In the genomic region with DNA sequence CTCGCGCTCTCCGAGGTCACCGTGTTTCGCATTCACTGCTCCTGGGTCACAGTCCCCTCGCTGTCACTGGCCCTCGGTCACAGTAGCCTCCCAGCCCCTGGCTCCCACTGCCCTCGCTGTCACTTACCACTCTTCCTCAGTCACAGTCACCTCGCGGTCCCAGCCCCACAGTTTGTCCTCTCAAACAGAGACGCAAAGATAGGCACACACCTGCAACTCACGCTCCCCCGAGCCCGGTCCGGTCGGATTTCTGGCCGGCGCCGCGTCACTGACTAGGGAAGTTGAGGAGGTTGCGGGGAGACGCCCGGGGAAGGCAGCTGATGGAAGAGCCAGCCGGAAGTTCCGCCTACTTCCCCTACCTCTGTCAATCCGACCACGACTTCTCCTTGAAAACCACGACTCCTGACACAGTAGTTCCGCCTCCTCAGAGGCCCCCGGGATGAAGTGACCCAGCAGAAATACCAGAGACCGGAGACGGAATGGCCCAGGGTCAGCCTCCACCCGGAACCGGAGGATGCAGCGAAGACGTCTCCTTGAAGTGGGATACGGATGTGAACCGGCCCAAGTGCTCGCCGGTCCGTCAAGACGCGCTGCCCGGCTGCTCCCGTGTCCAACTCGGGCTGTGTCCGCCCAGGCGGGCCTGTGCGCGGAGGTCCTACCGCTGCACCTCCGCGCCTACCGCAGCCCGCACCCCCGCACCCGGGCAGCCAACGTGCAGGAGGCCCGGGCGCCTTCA, we compare ENCODE assay signal across 8 cellular contexts. TPM values are rescaled to one million over a fixed set of nuclear protein-coding genes. Genes with fewer than 3 reads are reported as not detected.
DNase-seq lines count a peak whose midpoint lies in the region; ATAC-seq and TF ChIP-seq lines count a peak whose summit lies in the region.

A gene (minus strand): TSS at position 322 of the 736 bp plus-strand sequence. CDS start 17,195 bp downstream, outside the sequence.

- intact Hi-C loops in colonic mucosa (cut with DNase I): no loop called here

- DNase-seq in AG20443 (ENCODE audit: low spot score) (peak; percentile 97), GM19238 (ENCODE audit: insufficient read length, low spot score) (peak; percentile 80), NCI-H524 (lab: John Stamatoyannopoulos, UW) (peak; percentile 86 to 96), colonic mucosa (peak; percentile 93), kidney tubule cell (ENCODE audit: low spot score) (peak; percentile 97)
- DNase-seq in activated CD4-positive, alpha-beta T cell treated with anti-CD3 and anti-CD28 coated beads for 48 hours: peak; percentile 83
- peak; percentile 23 to 44 for DNase-seq in stimulated activated CD4-positive, alpha-beta T cell treated with anti-CD3 and anti-CD28 coated beads, Interleukin-1b, Interleukin-23, amount 100 ng/mL, for 1 hour (ENCODE audit: low read depth in 2 of 2)

- no peaks in the 10 kb centered on the region for H3K27me3 ChIP-seq in colonic mucosa

- H3K4me1 ChIP-seq in colonic mucosa: peaks cover 6% of the 10 kb centered on the region

- peak within 1 kb of the TSS; percentile 94 for H3K27ac ChIP-seq in colonic mucosa

- no peaks in the 10 kb centered on the region for H3K36me3 ChIP-seq in colonic mucosa

- no peak for TF ChIP-seq CTCF in colonic mucosa (IDR thresholded peaks at IDR 0.05)

- peak within 1 kb of the TSS; percentile 96 to 100 for H3K9ac ChIP-seq in colonic mucosa (ENCODE audit: low read depth in 2 of 2, low read length in 2 of 2)

- H3K4me3 ChIP-seq in colonic mucosa: peak within 1 kb of the TSS; percentile 92

- H3K9me3 ChIP-seq in colonic mucosa: no peaks in the 10 kb centered on the region

- ATAC-seq in HG03439 (IDR thresholded peaks at IDR 0.05; ENCODE audit: unreplicated experiment): peak; percentile 72

RNA-seq across cellular contexts. Expression of the gene that starts here (rescaled TPM):
- total RNA-seq in colonic mucosa: 10 to 100 TPM; 56.1 to 61.5 TPM

Comparison
In these comparisons a context has a peak if more than half of its experiments do, and no peak if none do; other contexts are left out.
1. Peak in every context shown above with its lines: DNase-seq, ATAC-seq, H3K4me3 ChIP-seq and H3K27ac ChIP-seq.
2. DNase-seq: peak in every context shown above with its lines; median percentile 97 in AG20443; 97 in kidney tubule cell; 93 in colonic mucosa; 91 in NCI-H524; 83 in activated CD4-positive, alpha-beta T cell treated with anti-CD3 and anti-CD28 coated beads for 48 hours; 80 in GM19238; 34 in stimulated activated CD4-positive, alpha-beta T cell treated with anti-CD3 and anti-CD28 coated beads, Interleukin-1b, Interleukin-23, amount 100 ng/mL, for 1 hour.